Comparison of ENCODE assay signal across 20 cellular contexts in genomic region chr16:2495041-2495440, GRCh38. TPM values are rescaled to one million over a fixed set of nuclear protein-coding genes. Genes with fewer than 3 reads are reported as not detected.
DNase-seq lines count a peak whose midpoint lies in the region; ATAC-seq, FAIRE-seq and TF ChIP-seq lines count a peak whose summit lies in the region.
"Had no signal": no experiment of that assay in that cellular context is flagged by ENCODE, and none has a peak within 500 bp of the region (broad histone marks: within the 10 kb centered on the region; RNA-seq: fewer than 3 reads in every experiment).

No MANE protein-coding gene starts in this region.

- H3K36me3 Mint-ChIP-seq in neural progenitor cell = peaks cover 3% of the 10 kb centered on the region

- no peak for DNase-seq in RWPE1 (ENCODE audit: low spot score)
- DNase-seq in neural progenitor cell (ENCODE audit: low spot score) = no peak
- no peak for DNase-seq in RCC 7860 (ENCODE audit: low spot score)
- DNase-seq: AML-193; Caco-2; Calu3; CD4-positive, alpha-beta T cell; CD8-positive, alpha-beta T cell; DMS79 treated with DMSO at 0.1 percent for 48 hours; GF-D8 had no signal

- no peaks in the 10 kb centered on the region for H3K36me3 ChIP-seq in neural progenitor cell

- H3K4me1 ChIP-seq in neural progenitor cell = no peaks in the 10 kb centered on the region
- H3K4me1 ChIP-seq: Caco-2 had no signal

- no peak overlapping the region for H3K4me2 ChIP-seq in neural progenitor cell
- H3K4me2 ChIP-seq: A549 had no signal

- H3K9me3 ChIP-seq in neural progenitor cell (ENCODE audit: low read depth) = no peaks in the 10 kb centered on the region
- H3K9me3 ChIP-seq: A549; BLaER1 treated with 17β-estradiol and CSF1 and Interleukin-3, amounts not matched to agents 10 nM and 100 nM; Caco-2 had no signal

- H3K9ac ChIP-seq in neural progenitor cell = peak overlapping the region; percentile 32

- no peak for FAIRE-seq in RCC 7860 (lab: Jason Lieb, UNC)
- FAIRE-seq: A549, D721Med, G401.6, GM12891, GM19239 had no signal

- no peaks in the 10 kb centered on the region for H3K4me1 Mint-ChIP-seq in neural progenitor cell
- H3K4me1 Mint-ChIP-seq: B cell had no signal

- POLR2A ChIA-PET in RWPE1 (lab: Yijun Ruan, JAX; ENCODE audit: low non-redundant PET) = no interaction called here

- no peaks in the 10 kb centered on the region for H3F3A ChIP-seq in neural progenitor cell (ENCODE audit: low read depth)

- no peaks in the 10 kb centered on the region for H4K20me1 ChIP-seq in neural progenitor cell (ENCODE audit: low read depth)

- H3K9me3 Mint-ChIP-seq in neural progenitor cell = no peaks in the 10 kb centered on the region
- H3K9me3 Mint-ChIP-seq: CD4-positive, alpha-beta T cell; CD8-positive, alpha-beta T cell had no signal

- H2AFZ ChIP-seq in neural progenitor cell (replicated peaks) = no peak overlapping the region

- H3K79me2 ChIP-seq in neural progenitor cell (ENCODE audit: low read depth) = no peaks in the 10 kb centered on the region

- no peak for ATAC-seq in HG02981 (IDR thresholded peaks at IDR 0.05; ENCODE audit: unreplicated experiment)
- ATAC-seq: A549; CD8-positive, alpha-beta T cell had no signal

- H3K4me3 Mint-ChIP-seq in neural progenitor cell = no peak overlapping the region
- H3K4me3 Mint-ChIP-seq: B cell; CD4-positive, alpha-beta T cell; CD8-positive, alpha-beta T cell had no signal

- H3K27me3 ChIP-seq in neural progenitor cell = no peaks in the 10 kb centered on the region
- H3K27me3 ChIP-seq: BLaER1 treated with 17β-estradiol and CSF1 and Interleukin-3, amounts not matched to agents 10 nM and 100 nM had no signal

- CTCF ChIA-PET in RWPE1 (lab: Yijun Ruan, JAX) = no interaction called here

- TF ChIP-seq CTCF in 22Rv1 (IDR thresholded peaks at IDR 0.05) = no peak
- TF ChIP-seq CTCF in RWPE1 (conservative IDR thresholded peaks at IDR 0.05; ENCODE audit: low read depth) = no peak
- TF ChIP-seq CTCF in neural progenitor cell (IDR thresholded peaks at IDR 0.05) = no peak

- peaks cover 3% of the 10 kb centered on the region for H3K27me3 Mint-ChIP-seq in neural progenitor cell (ENCODE audit: insufficient read depth, low read depth)
- H3K27me3 Mint-ChIP-seq: B cell; CD4-positive, alpha-beta T cell had no signal

- no peak overlapping the region for H3K27ac Mint-ChIP-seq in neural progenitor cell
- H3K27ac Mint-ChIP-seq: B cell; CD4-positive, alpha-beta T cell; CD8-positive, alpha-beta T cell had no signal

- no peak overlapping the region for H3K4me3 ChIP-seq in neural progenitor cell
- H3K4me3 ChIP-seq: A549; BLaER1 treated with 17β-estradiol and CSF1 and Interleukin-3, amounts not matched to agents 10 nM and 100 nM had no signal

- H3K27ac ChIP-seq in 22Rv1 (peak overlapping the region; percentile 76), RWPE1 (peak overlapping the region; percentile 35; the same call in 1 of the 2 replicates), neural progenitor cell (no peak overlapping the region)
- H3K27ac ChIP-seq: A549; BLaER1 treated with 17β-estradiol and CSF1 and Interleukin-3, amounts not matched to agents 10 nM and 100 nM; C4-2B had no signal

RNA-seq across cellular contexts. Expression of gene ATP6V0C, which starts 18.7 kb away (rescaled TPM):
- total RNA-seq in neural progenitor cell (ENCODE audit: low replicate concordance) = 11.6 and 44.3 TPM in 2 replicates

RNA-seq across cellular contexts. Expression of gene TBC1D24, which starts 20.1 kb away (rescaled TPM):
- 8.2 and 11.9 TPM in 2 replicates for total RNA-seq in neural progenitor cell (ENCODE audit: low replicate concordance)

RNA-seq across cellular contexts. Expression of gene NTN3, which starts 23.9 kb away (rescaled TPM):
- 1.7 and 3.6 TPM in 2 replicates for total RNA-seq in neural progenitor cell (ENCODE audit: low replicate concordance)
- total RNA-seq: B cell; Calu3; CD4-positive, alpha-beta T cell; CD8-positive, alpha-beta T cell had no signal

RNA-seq across cellular contexts. Expression of gene AMDHD2, which starts 25.1 kb away (rescaled TPM):
- total RNA-seq in neural progenitor cell (ENCODE audit: low replicate concordance) = 11.7 and 39.2 TPM in 2 replicates

RNA-seq across cellular contexts. Expression of gene TEDC2, which starts 35.1 kb away (rescaled TPM):
- total RNA-seq in neural progenitor cell (ENCODE audit: low replicate concordance) = 29.1 and 62.1 TPM in 2 replicates
